8 cellular contexts compared by ENCODE assay signal in the genomic region with DNA sequence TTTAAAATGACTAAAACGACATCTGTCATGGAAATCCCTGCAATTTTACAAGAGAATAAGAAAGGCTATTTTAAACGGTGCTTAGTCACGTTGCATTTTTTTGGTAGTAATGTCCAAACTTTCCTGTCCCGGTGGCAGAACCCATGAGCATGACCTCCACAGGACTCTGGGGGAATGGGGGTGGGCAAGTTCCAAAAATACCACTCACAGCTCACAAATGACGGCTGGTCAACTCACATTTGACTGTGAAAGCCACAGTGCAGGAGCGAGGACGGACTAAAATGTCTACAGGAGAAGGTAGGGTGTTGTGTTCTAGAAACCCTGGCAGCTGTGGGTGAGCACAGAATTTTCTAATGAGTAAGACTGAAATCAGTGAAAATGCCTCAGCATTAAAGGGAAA.
DNase-seq lines count a peak whose midpoint lies in the region; ATAC-seq and TF ChIP-seq lines count a peak whose summit lies in the region.
"Not testable (repeated sequence)": the region's sequence is repeated elsewhere in the genome, so short reads cannot be mapped to it uniquely, and the experiment has no call there.

No MANE protein-coding gene starts in this region.

- H3F3A ChIP-seq in DOHH2 (ENCODE audit: control insufficient read depth, insufficient read depth); PC-3 (ENCODE audit: low read length, unreplicated experiment); smooth muscle cell (ENCODE audit: low read depth): not testable (repeated sequence)

- 3% methylated on average over 7 of the region's 7 CpGs for WGBS in smooth muscle cell (ENCODE audit: low lambda C conversion rate)

- not testable (repeated sequence) for BruUV-seq in PC-3 (replicated peaks; lab: Mats Ljungman, UMichigan)

- not testable (repeated sequence) for H3K79me2 ChIP-seq in DOHH2 (ENCODE audit: control insufficient read depth, low read length); smooth muscle cell (ENCODE audit: low read depth)
- peaks cover 26% of the 10 kb centered on the region for H3K79me2 ChIP-seq in PC-3 (ENCODE audit: low read length)

- CTCF ChIA-PET in PC-3 (lab: Charles Lee) = not testable (repeated sequence)

- not testable (repeated sequence) for DNase-seq in HFFc6; PC-3; activated T-cell treated with anti-CD3 and anti-CD28 coated beads, Interleukin-2, amount 50 U/mL, for 72 hours; fibroblast of villous mesenchyme (ENCODE audit: low read depth); smooth muscle cell (lab: John Stamatoyannopoulos, UW; ENCODE audit: unreplicated experiment)

- H3K27me3 ChIP-seq in DOHH2 (ENCODE audit: control insufficient read depth, low read length); PC-3 (ENCODE audit: low read length); smooth muscle cell (ENCODE audit: low read depth): not testable (repeated sequence)

- H3K9ac ChIP-seq in PC-3 (ENCODE audit: low read length); smooth muscle cell (ENCODE audit: low read depth): not testable (repeated sequence)

- not testable (repeated sequence) for H4K20me1 ChIP-seq in DOHH2 (ENCODE audit: control insufficient read depth, insufficient read depth, low read depth, low read length); PC-3 (ENCODE audit: low read length)
- H4K20me1 ChIP-seq in smooth muscle cell (ENCODE audit: low read depth) = peaks cover 17% of the 10 kb centered on the region

- not testable (repeated sequence) for H3K9me3 Mint-ChIP-seq in HFFc6; activated T-cell treated with anti-CD3 and anti-CD28 coated beads, Interleukin-2, amount 50 U/mL, for 72 hours

- not testable (repeated sequence) for H3K36me3 Mint-ChIP-seq in HFFc6 (ENCODE audit: low read depth); activated T-cell treated with anti-CD3 and anti-CD28 coated beads, Interleukin-2, amount 50 U/mL, for 72 hours (ENCODE audit: insufficient read depth in 2 of 2)

- POLR2A ChIA-PET in PC-3 (lab: Charles Lee; ENCODE audit: unreplicated experiment) = not testable (repeated sequence)

- not testable (repeated sequence) for H3K36me3 ChIP-seq in DOHH2 (ENCODE audit: control insufficient read depth, low read length); PC-3 (ENCODE audit: low read depth, low read length); smooth muscle cell (ENCODE audit: low read depth)

- H3K4me2 ChIP-seq in DOHH2 (ENCODE audit: low read length) (peak overlapping the region; percentile 71), PC-3 (ENCODE audit: low read length) (0 out of 2 replicates have a peak overlapping the region, but pooled peaks have one; percentile 16), smooth muscle cell (peak overlapping the region; percentile 80)

- peak overlapping the region; percentile 85 for H3K27ac Mint-ChIP-seq in HFFc6
- not testable (repeated sequence) for H3K27ac Mint-ChIP-seq in activated T-cell treated with anti-CD3 and anti-CD28 coated beads, Interleukin-2, amount 50 U/mL, for 72 hours

- not testable (repeated sequence) for H3K9me2 ChIP-seq in DOHH2 (replicated peaks; ENCODE audit: control insufficient read depth, low read length); PC-3 (replicated peaks; ENCODE audit: low read length)

- peak overlapping the region; percentile 67 for H3K27ac ChIP-seq in DOHH2 (ENCODE audit: low read depth, low read length)
- not testable (repeated sequence) for H3K27ac ChIP-seq in PC-3 (ENCODE audit: low read length)
- H3K27ac ChIP-seq in smooth muscle cell (ENCODE audit: low read depth) = peak overlapping the region; percentile 54

- peaks cover 17% of the 10 kb centered on the region for H3K4me1 ChIP-seq in DOHH2 (ENCODE audit: control insufficient read depth, low read length)
- H3K4me1 ChIP-seq in PC-3 (ENCODE audit: insufficient read depth, low read length); smooth muscle cell (ENCODE audit: low read depth): not testable (repeated sequence)

- peak overlapping the region; percentile 81 for H3K4me3 Mint-ChIP-seq in HFFc6
- H3K4me3 Mint-ChIP-seq in activated T-cell treated with anti-CD3 and anti-CD28 coated beads, Interleukin-2, amount 50 U/mL, for 72 hours = peak overlapping the region; percentile 29 to 69

- not testable (repeated sequence) for H3K9me3 ChIP-seq in DOHH2 (ENCODE audit: control insufficient read depth, insufficient read depth, low read length); PC-3 (ENCODE audit: low read length); smooth muscle cell (replicated peaks; ENCODE audit: low read depth)

- ATAC-seq in GM19397 (IDR thresholded peaks at IDR 0.05; ENCODE audit: unreplicated experiment) (peak; percentile 57), HG03175 (IDR thresholded peaks at IDR 0.05; ENCODE audit: unreplicated experiment) (peak; percentile 63)
- ATAC-seq in PC-3 = not testable (repeated sequence)
- ATAC-seq in activated T-cell treated with anti-CD3 and anti-CD28 coated beads, Interleukin-2, amount 50 U/mL, for 72 hours (replicated peaks in 1 of 2) = peak; percentile 63 to 64

- not testable (repeated sequence) for H3K27me3 Mint-ChIP-seq in HFFc6 (ENCODE audit: insufficient read depth); activated T-cell treated with anti-CD3 and anti-CD28 coated beads, Interleukin-2, amount 50 U/mL, for 72 hours (ENCODE audit: low read depth)

- peaks cover 34% of the 10 kb centered on the region for H3K4me1 Mint-ChIP-seq in HFFc6 (ENCODE audit: low read depth)
- not testable (repeated sequence) for H3K4me1 Mint-ChIP-seq in activated T-cell treated with anti-CD3 and anti-CD28 coated beads, Interleukin-2, amount 50 U/mL, for 72 hours (ENCODE audit: low read depth)

- intact Hi-C loops in PC-3 (cut with micrococcal nuclease) = not testable (repeated sequence)

- not testable (repeated sequence) for H2AFZ ChIP-seq in PC-3 (ENCODE audit: low read length); smooth muscle cell (ENCODE audit: low read depth)

- H3K4me3 ChIP-seq in DOHH2 (ENCODE audit: low read length) = peak overlapping the region; percentile 63
- H3K4me3 ChIP-seq in PC-3 (ENCODE audit: low read length) = not testable (repeated sequence)
- peak overlapping the region; percentile 21 for H3K4me3 ChIP-seq in fibroblast of villous mesenchyme (ENCODE audit: low read depth, low read length)
- H3K4me3 ChIP-seq in smooth muscle cell = peak overlapping the region; percentile 28

- not testable (repeated sequence) for TF ChIP-seq CTCF in DOHH2 (IDR thresholded peaks at IDR 0.05; ENCODE audit: low read depth, low read length, poor library complexity, severe bottlenecking); HFFc6 (IDR thresholded peaks at IDR 0.05); PC-3 (conservative IDR thresholded peaks at IDR 0.05; ENCODE audit: low read depth, low read length); fibroblast of villous mesenchyme (IDR thresholded peaks at IDR 0.05; ENCODE audit: insufficient read depth, low read depth, low read length); smooth muscle cell (IDR thresholded peaks at IDR 0.05; ENCODE audit: borderline replicate concordance, insufficient read depth, poor library complexity, severe bottlenecking)

Comparison
In these comparisons a context has a peak if more than half of its experiments do, and no peak if none do; other contexts are left out.
1. H3K4me2 ChIP-seq: peak in every context shown above with its lines; median percentile 80 in smooth muscle cell; 71 in DOHH2; 16 in PC-3.